Comparison of ENCODE assay signal across 8 cellular contexts in genomic region chr10:31604141-31604540, GRCh38.
A peak's percentile ranks its signal among the peaks of the same experiment; 100 is the strongest.
DNase-seq lines count a peak whose midpoint lies in the region; ATAC-seq and TF ChIP-seq lines count a peak whose summit lies in the region.

No MANE protein-coding gene starts in this region.

- no peak overlapping the region for H2BK120ac ChIP-seq in mesenchymal stem cell (ENCODE audit: low read depth, low read length)

- H3K4me2 ChIP-seq in mesenchymal stem cell (ENCODE audit: low read length, poor library complexity, severe bottlenecking) = peak overlapping the region; percentile 67

- H3K23ac ChIP-seq in mesenchymal stem cell (ENCODE audit: low read length in 2 of 2) = no peak overlapping the region

- no peaks in the 10 kb centered on the region for H3K79me1 ChIP-seq in mesenchymal stem cell (replicated peaks; ENCODE audit: low read length, poor library complexity, severe bottlenecking)

- no peaks in the 10 kb centered on the region for H3K36me3 ChIP-seq in HUES64 (ENCODE audit: insufficient read depth, low read length)
- no peaks in the 10 kb centered on the region for H3K36me3 ChIP-seq in ascending aorta
- H3K36me3 ChIP-seq in mesenchymal stem cell (ENCODE audit: control insufficient read depth in 1 of 2, insufficient read depth in 2 of 2, low read depth in 1 of 2, low read length in 2 of 2) = no peaks in the 10 kb centered on the region

- no peak overlapping the region for H2BK5ac ChIP-seq in mesenchymal stem cell (ENCODE audit: low read depth, low read length, poor library complexity, severe bottlenecking)

- peak overlapping the region in 1 of 2 experiments; percentile 34 for H3K18ac ChIP-seq in mesenchymal stem cell (ENCODE audit: low read depth in 1 of 2, low read length in 2 of 2)

- H2BK15ac ChIP-seq in mesenchymal stem cell (ENCODE audit: low read depth, poor library complexity, severe bottlenecking) = no peak overlapping the region

- WGBS in HUES64 = 87% methylated on average over 11 of the region's 11 CpGs
- WGBS in mesenchymal stem cell = 84% methylated on average over 11 of the region's 11 CpGs

- H3K27ac ChIP-seq in HUES64 (ENCODE audit: low read depth, low read length) (no peak overlapping the region), ascending aorta (peak overlapping the region; percentile 87 to 89), mesenchymal stem cell (ENCODE audit: low read length, poor library complexity, severe bottlenecking) (no peak overlapping the region)

- peak; percentile 43 for DNase-seq in AG08395 (ENCODE audit: low spot score)
- DNase-seq in ascending aorta (ENCODE audit: low spot score in 2 of 2) = no peak
- DNase-seq in mesenchymal stem cell = no peak
- DNase-seq in GM20000 (ENCODE audit: low spot score) = no peak
- no peak for DNase-seq in SKM-1 treated with dmso at 0.1 percent for 144 hours (lab: John Stamatoyannopoulos, UW; ENCODE audit: unreplicated experiment)
- no peak for DNase-seq in stimulated activated CD4-positive, alpha-beta T cell treated with anti-CD3 and anti-CD28 coated beads, Interleukin-12 subunit alpha, Interleukin-12 subunit beta, amount 100 ng/mL, for 4 hours

- H3K4ac ChIP-seq in mesenchymal stem cell (ENCODE audit: low read depth in 1 of 2, low read length in 2 of 2) = no peak overlapping the region

- H4K91ac ChIP-seq in mesenchymal stem cell (ENCODE audit: low read length) = no peak overlapping the region

- H3K9ac ChIP-seq in HUES64 (ENCODE audit: low read depth, low read length) (no peak overlapping the region), mesenchymal stem cell (ENCODE audit: low read length) (peak overlapping the region; percentile 70)

- peak overlapping the region; percentile 72 for H3K4me3 ChIP-seq in HUES64 (ENCODE audit: low read length)
- H3K4me3 ChIP-seq in ascending aorta = peak overlapping the region in 1 of 2 donors; percentile 80
- peak overlapping the region in 1 of 2 experiments; percentile 83 for H3K4me3 ChIP-seq in mesenchymal stem cell (ENCODE audit: insufficient read depth in 1 of 2, low read depth in 1 of 2, low read length in 2 of 2)

- no peak overlapping the region for H4K8ac ChIP-seq in mesenchymal stem cell (ENCODE audit: low read length)

- TF ChIP-seq CTCF in ascending aorta (IDR thresholded peaks at IDR 0.05) (no peak), GM20000 (IDR thresholded peaks at IDR 0.05; ENCODE audit: extremely low read depth, missing control alignments) (no peak)

- peak overlapping the region; percentile 41 to 81 for H2BK12ac ChIP-seq in mesenchymal stem cell (ENCODE audit: low read length in 2 of 2)

- no peak overlapping the region for H3K14ac ChIP-seq in mesenchymal stem cell (ENCODE audit: low read length in 2 of 2)

- intact Hi-C loops in ascending aorta (cut with DNase I) = loop anchor here (2.0 to 5.0 kb wide), 2 partner anchors 15 to 877 kb away; no protein-coding TSS in a partner anchor

- H3K4me1 ChIP-seq in HUES64 (ENCODE audit: insufficient read depth, low read length) (peaks cover 6% of the 10 kb centered on the region), ascending aorta (no peaks in the 10 kb centered on the region), mesenchymal stem cell (ENCODE audit: control insufficient read depth, insufficient read depth, low read depth, low read length) (peaks cover 11% of the 10 kb centered on the region)

- H3K9me3 ChIP-seq in HUES64 (ENCODE audit: insufficient read depth, low read depth, low read length) = no peaks in the 10 kb centered on the region
- no peaks in the 10 kb centered on the region for H3K9me3 ChIP-seq in ascending aorta
- H3K9me3 ChIP-seq in mesenchymal stem cell (ENCODE audit: control insufficient read depth, low read length) = no peaks in the 10 kb centered on the region

- ATAC-seq in GM18519 (IDR thresholded peaks at IDR 0.05; ENCODE audit: low FRiP score, unreplicated experiment) = no peak

- no peaks in the 10 kb centered on the region for H3K27me3 ChIP-seq in HUES64 (ENCODE audit: insufficient read depth, low read length)
- H3K27me3 ChIP-seq in ascending aorta = no peaks in the 10 kb centered on the region
- peaks cover 0 to 10% of the 10 kb centered on the region in 2 experiments for H3K27me3 ChIP-seq in mesenchymal stem cell (ENCODE audit: control insufficient read depth in 1 of 2, insufficient read depth in 1 of 2, low read length in 2 of 2)

- H2AFZ ChIP-seq in mesenchymal stem cell (ENCODE audit: low read depth, low read length) = no peak overlapping the region

- no peak overlapping the region for H2AK5ac ChIP-seq in mesenchymal stem cell (ENCODE audit: low read length, severe bottlenecking)

Comparison
In these comparisons a context has a peak if more than half of its experiments do, and no peak if none do; other contexts are left out.
1. H3K27ac ChIP-seq: peak in ascending aorta (2 of 2); none in HUES64 (single experiment) and mesenchymal stem cell (single experiment).